In genomic region chr2:11373096-11373495, GRCh38 we compare ENCODE assay signal across 1 cellular context.
TF ChIP-seq lines count a peak whose summit lies in the region.

No MANE protein-coding gene starts in this region.

TF ChIP-seq in GM12878, 131 proteins besides CTCF, POLR2A, EP300 and RAD21:
- 0 out of 2 replicates have a peak, but pooled peaks have one; percentile 15 for TF ChIP-seq NR2F1 (conservative IDR thresholded peaks at IDR 0.05)
- no peak for TF ChIP-seq NRF1 (conservative IDR thresholded peaks at IDR 0.05; ENCODE audit: low read depth, low read length)
